Comparison of ENCODE assay signal across 18 cellular contexts in genomic region chr5:116441223-116441622, GRCh38.
DNase-seq lines count a peak whose midpoint lies in the region; ATAC-seq, FAIRE-seq and TF ChIP-seq lines count a peak whose summit lies in the region.
"Had no signal": no experiment of that assay in that cellular context is flagged by ENCODE, and none has a peak within 500 bp of the region (broad histone marks: within the 10 kb centered on the region; RNA-seq: fewer than 3 reads in every experiment).

No MANE protein-coding gene starts in this region.

- H3K14ac ChIP-seq in H1 (ENCODE audit: insufficient read length) = no peak overlapping the region

- no peak overlapping the region for H2AFZ ChIP-seq in HepG2 (ENCODE audit: low read length)
- H2AFZ ChIP-seq in H1 (ENCODE audit: low read length) = no peak overlapping the region

- no peak overlapping the region for H3K4ac ChIP-seq in H1 (replicated peaks; ENCODE audit: insufficient read length, low read depth, low read length)

- H3K4me2 ChIP-seq in HepG2 (ENCODE audit: low read depth, low read length) (no peak overlapping the region), H1 (ENCODE audit: insufficient read depth in 1 of 2, low read depth in 2 of 2, low read length in 2 of 2) (no peak overlapping the region; a peak in 1 of 4 replicates)

- no peak overlapping the region for H2BK5ac ChIP-seq in H1 (ENCODE audit: low read depth, low read length)

- H3K79me2 ChIP-seq in HepG2 (ENCODE audit: insufficient read depth, low read length) (no peaks in the 10 kb centered on the region), H1 (ENCODE audit: control insufficient read depth in 1 of 2, insufficient read depth in 2 of 2, low read length in 2 of 2) (no peaks in the 10 kb centered on the region)

- no peak overlapping the region for H2BK15ac ChIP-seq in H1 (ENCODE audit: low read length)

- no peak for TF ChIP-seq POLR2A in HepG2 (IDR thresholded peaks at IDR 0.05; ENCODE audit: insufficient read depth in 1 of 2, low read depth in 2 of 2, low read length in 2 of 2)
- no peak for TF ChIP-seq POLR2A in right lobe of liver (IDR thresholded peaks at IDR 0.05)
- 0 out of 3 replicates have a peak, but pooled peaks of 1 of the 2 experiments have one; percentile 43 for TF ChIP-seq POLR2A in H1 (IDR thresholded peaks at IDR 0.05; ENCODE audit: control extremely low read depth in 1 of 2, low read depth in 2 of 2, low read length in 2 of 2)
- TF ChIP-seq POLR2A in erythroblast (IDR thresholded peaks at IDR 0.05; ENCODE audit: low read length) = no peak

- TF ChIP-seq CTCF in HepG2 (CRISPR knock-in tag; IDR thresholded peaks at IDR 0.05) (no peak), right lobe of liver (IDR thresholded peaks at IDR 0.05) (no peak), H1 (IDR thresholded peaks at IDR 0.05; ENCODE audit: control extremely low read depth in 1 of 3, insufficient read depth in 1 of 3, low read depth in 1 of 3, low read length in 3 of 3) (no peak), type B pancreatic cell (conservative IDR thresholded peaks at IDR 0.05) (no peak)

- H3K4me3 ChIP-seq in HepG2 (replicated peaks in 1 of 3; ENCODE audit: insufficient read depth in 1 of 3, low read depth in 2 of 3, low read length in 3 of 3) (no peak overlapping the region), right lobe of liver (no peak overlapping the region), H1 (ENCODE audit: extremely low read depth in 1 of 4, insufficient read depth in 2 of 4, low read depth in 3 of 4, low read length in 4 of 4) (no peak overlapping the region)
- H3K4me3 ChIP-seq: stomach, vagina had no signal

- H3K27me3 Mint-ChIP-seq in type B pancreatic cell = no peaks in the 10 kb centered on the region

- H3K9me3 ChIP-seq in HepG2 (ENCODE audit: low read length) (no peaks in the 10 kb centered on the region), right lobe of liver (no peaks in the 10 kb centered on the region), H1 (ENCODE audit: insufficient read depth in 2 of 2, low read depth in 1 of 2, low read length in 1 of 2) (no peaks in the 10 kb centered on the region)
- H3K9me3 ChIP-seq: stomach, vagina had no signal

- H3K4me1 Mint-ChIP-seq in type B pancreatic cell (ENCODE audit: unreplicated experiment) = peaks cover 69% of the 10 kb centered on the region

- H3K27ac Mint-ChIP-seq in type B pancreatic cell = peak overlapping the region; percentile 23
- H3K27ac Mint-ChIP-seq: CD8-positive, alpha-beta T cell; mesothelial cell of epicardium had no signal

- POLR2A ChIA-PET in HepG2 (lab: Yijun Ruan, JAX) (interaction anchor here (0.8 kb wide), 1 partner anchor 10 kb away, joined by 3 read pairs; no protein-coding TSS in a partner anchor), H1 (lab: Charles Lee; ENCODE audit: partially characterized antibody) (interaction anchor here (1.0 to 2.2 kb wide), 5 partner anchors 10 to 600 kb away, joined by 3 to 14 read pairs (median 3); no protein-coding TSS in a partner anchor)

- in situ Hi-C loops in HepG2 (cut with HindIII; ENCODE audit: extremely low pct_ligation_motif_present, low pct_unique_long_range_greater_than_20kb) = no loop called here

- DNase-seq in HepG2 (ENCODE audit: low spot score) = no peak
- no peak for DNase-seq in right lobe of liver
- DNase-seq in NCI-H524 (lab: John Stamatoyannopoulos, UW) = peak; percentile 73 to 94
- DNase-seq in H1 (ENCODE audit: low read depth in 1 of 2, low spot score in 2 of 2) = peak in 1 of 2 experiments; percentile 57
- no peak for DNase-seq in type B pancreatic cell (ENCODE audit: extremely low spot score, unreplicated experiment)
- no peak for DNase-seq in erythroblast (lab: John Stamatoyannopoulos, UW)
- no peak for DNase-seq in inferior parietal cortex (ENCODE audit: extremely low spot score)
- no peak for DNase-seq in T-helper 2 cell
- DNase-seq: activated naive CD4-positive, alpha-beta T cell treated with Interleukin-2 at 50 U/mL for 16 hours; CD8-positive, alpha-beta T cell; effector CD8-positive, alpha-beta T cell; IMR-90; stomach; SW 1271 had no signal

- no peak overlapping the region for H3K4me3 Mint-ChIP-seq in type B pancreatic cell
- H3K4me3 Mint-ChIP-seq: CD8-positive, alpha-beta T cell; mesothelial cell of epicardium had no signal

- H3K23me2 ChIP-seq in H1 (ENCODE audit: low read depth, low read length) = no peaks in the 10 kb centered on the region; the same call in 1 of the 2 replicates

- H4K91ac ChIP-seq in H1 (replicated peaks; ENCODE audit: insufficient read length, low read length) = no peak overlapping the region

- H3K36me3 ChIP-seq in HepG2 (replicated peaks in 1 of 2; ENCODE audit: control insufficient read depth in 1 of 2, insufficient read depth in 2 of 2, low read length in 2 of 2) = 0 out of 5 replicates have a peak, but pooled peaks cover 0 to 1% of the 10 kb centered on the region in 2 experiments
- H3K36me3 ChIP-seq in right lobe of liver = no peaks in the 10 kb centered on the region
- H3K36me3 ChIP-seq in H1 (ENCODE audit: control insufficient read depth in 2 of 4, insufficient read depth in 4 of 4, low read length in 3 of 4) = peaks cover under 1 to 20% (median 8%) of the 10 kb centered on the region in 4 experiments; a peak in 6 of 8 replicates

- intact Hi-C loops in HepG2 (cut with micrococcal nuclease; ENCODE audit: unreplicated experiment) (no loop called here), right lobe of liver (cut with DNase I) (loop anchor here in 1 of 2 donors (10.0 kb wide), 1 partner anchor 306 kb away; no protein-coding TSS in a partner anchor)

- no peaks in the 10 kb centered on the region for H3K9me3 Mint-ChIP-seq in type B pancreatic cell
- H3K9me3 Mint-ChIP-seq: CD8-positive, alpha-beta T cell; mesothelial cell of epicardium had no signal

- H2BK120ac ChIP-seq in H1 (replicated peaks; ENCODE audit: low read depth, low read length) = no peak overlapping the region

- 90% methylated on average over 2 of the region's 2 CpGs for WGBS in HepG2 (ENCODE audit: low lambda C conversion rate)
- 90% methylated on average over 2 of the region's 2 CpGs for WGBS in right lobe of liver (ENCODE audit: insufficient coverage, low coverage, low lambda C conversion rate, missing lambda C conversion rate)
- 50% methylated on average over 2 of the region's 2 CpGs; no CpG with 5 or more reads in 1 of the 2 experiments for WGBS in H1 (ENCODE audit: extremely low coverage in 1 of 2, insufficient coverage in 1 of 2, insufficient read length in 1 of 2, insufficient replicate concordance in 2 of 2, low coverage in 1 of 2, low lambda C conversion rate in 2 of 2, missing lambda C conversion rate in 1 of 2), 2 experiments

- no peak overlapping the region for H4K5ac ChIP-seq in H1 (ENCODE audit: insufficient read length, low read depth, low read length)

- H2AK5ac ChIP-seq in H1 (ENCODE audit: low read depth, low read length) = no peak overlapping the region

- no peak overlapping the region for H4K8ac ChIP-seq in H1 (ENCODE audit: extremely low read depth, insufficient read depth, low read length)

- H4K20me1 ChIP-seq in HepG2 (ENCODE audit: insufficient read depth, low read length) (no peaks in the 10 kb centered on the region), H1 (replicated peaks in 1 of 2; ENCODE audit: control insufficient read depth in 1 of 2, insufficient read depth in 2 of 2, low read length in 2 of 2) (peaks cover 0 to 3% of the 10 kb centered on the region in 2 experiments)

- no peak overlapping the region for H3K18ac ChIP-seq in H1 (ENCODE audit: extremely low read depth, low read length)

- BruUV-seq in HepG2 (replicated peaks; lab: Mats Ljungman, UMichigan) = no TSS peak

- no peak overlapping the region for H3K23ac ChIP-seq in H1 (ENCODE audit: insufficient read length)

- no peak overlapping the region for H3K27ac ChIP-seq in HepG2 (ENCODE audit: extremely low read length, insufficient read depth, low read length)
- no peak overlapping the region for H3K27ac ChIP-seq in right lobe of liver
- no peak overlapping the region for H3K27ac ChIP-seq in H1 (ENCODE audit: low read depth, low read length)
- H3K27ac ChIP-seq: stomach, vagina had no signal

- H2BK20ac ChIP-seq in H1 (ENCODE audit: low read length) = no peak overlapping the region

- H2BK12ac ChIP-seq in H1 (ENCODE audit: low read depth, low read length) = no peak overlapping the region

- FAIRE-seq in HepG2 (lab: Jason Lieb, UNC) (no peak), H1 (lab: Jason Lieb, UNC) (peak; percentile 36)
- FAIRE-seq: A204.1, H54 had no signal

- H3K4me1 ChIP-seq in HepG2 (ENCODE audit: insufficient read depth, low read length) (0 out of 2 replicates have a peak, but pooled peaks cover 16% of the 10 kb centered on the region), right lobe of liver (peaks cover 0 to 6% (median 2%) of the 10 kb centered on the region in 4 donors), H1 (replicated peaks in 1 of 4; ENCODE audit: control insufficient read depth in 3 of 4, insufficient read depth in 4 of 4, low read length in 3 of 4) (peaks cover 4 to 35% (median 17%) of the 10 kb centered on the region in 4 experiments)
- H3K4me1 ChIP-seq: vagina had no signal

- peak; percentile 59 for ATAC-seq in HepG2
- ATAC-seq in right lobe of liver = no peak
- ATAC-seq: CD8-positive, alpha-beta T cell had no signal

- H3K27me3 ChIP-seq in HepG2 (ENCODE audit: control insufficient read depth in 1 of 2, insufficient read depth in 2 of 2, low read length in 2 of 2) (no peaks in the 10 kb centered on the region), right lobe of liver (no peaks in the 10 kb centered on the region), H1 (replicated peaks in 1 of 4; ENCODE audit: control insufficient read depth in 3 of 4, extremely low read depth in 1 of 4, insufficient read depth in 3 of 4, low read length in 3 of 4) (peaks cover 0 to 17% (median 4%) of the 10 kb centered on the region in 4 experiments; a peak in 4 of 7 replicates)
- H3K27me3 ChIP-seq: stomach, vagina had no signal

- CTCF ChIA-PET in HepG2 (lab: Yijun Ruan, JAX; ENCODE audit: low intra/inter-chr PET ratio, low total read pairs) (no interaction called here), H1 (lab: Charles Lee; ENCODE audit: partially characterized antibody) (interaction anchor here (0.6 to 1.6 kb wide), 7 partner anchors 17 to 1153 kb away, joined by 3 to 4 read pairs (median 3); no protein-coding TSS in a partner anchor)

- H3K79me1 ChIP-seq in H1 (ENCODE audit: low read depth, low read length) = no peaks in the 10 kb centered on the region; the same call in 1 of the 2 replicates

- no peak overlapping the region for H3K9ac ChIP-seq in HepG2 (ENCODE audit: insufficient read depth, low read depth, low read length)
- no peak overlapping the region for H3K9ac ChIP-seq in H1 (replicated peaks in 1 of 4; ENCODE audit: extremely low read depth in 1 of 4, low read depth in 3 of 4, low read length in 3 of 4)

- H3K36me3 Mint-ChIP-seq in type B pancreatic cell = peaks cover 33% of the 10 kb centered on the region

- TF ChIP-seq RAD21 in HepG2 (CRISPR knock-in tag; IDR thresholded peaks at IDR 0.05) (no peak), H1 (IDR thresholded peaks at IDR 0.05 in 1 of 2, conservative IDR thresholded peaks at IDR 0.05 in 1 of 2; ENCODE audit: low read depth in 2 of 2, low read length in 2 of 2) (no peak)

- H3K56ac ChIP-seq in H1 (replicated peaks; ENCODE audit: insufficient read length, low read depth, low read length) = no peak overlapping the region

- no peak for TF ChIP-seq EP300 in HepG2 (IDR thresholded peaks at IDR 0.05; ENCODE audit: low read depth in 2 of 2, low read length in 2 of 2)
- TF ChIP-seq EP300 in HepG2 (CRISPR knock-in tag; IDR thresholded peaks at IDR 0.05; ENCODE audit: borderline replicate concordance) = no peak
- TF ChIP-seq EP300 in H1 (IDR thresholded peaks at IDR 0.05; ENCODE audit: borderline replicate concordance in 1 of 2, low read depth in 2 of 2, low read length in 2 of 2) = no peak

Comparison
In these comparisons a context has a peak if more than half of its experiments do, and no peak if none do; other contexts are left out.
1. DNase-seq: peak in NCI-H524 (2 of 2); none in HepG2 (single experiment), right lobe of liver (0 of 3), type B pancreatic cell (single experiment), erythroblast (0 of 2), inferior parietal cortex (single experiment) and T-helper 2 cell (0 of 5).
2. Of the 41 proteins assayed by ChIP-seq in both HepG2 and H1: peak only in HepG2: none; only in H1: POLR2AphosphoS5; in both: none; in neither: 39; mixed calls (peak in some experiments, not most) for 1.